In the genomic region with DNA sequence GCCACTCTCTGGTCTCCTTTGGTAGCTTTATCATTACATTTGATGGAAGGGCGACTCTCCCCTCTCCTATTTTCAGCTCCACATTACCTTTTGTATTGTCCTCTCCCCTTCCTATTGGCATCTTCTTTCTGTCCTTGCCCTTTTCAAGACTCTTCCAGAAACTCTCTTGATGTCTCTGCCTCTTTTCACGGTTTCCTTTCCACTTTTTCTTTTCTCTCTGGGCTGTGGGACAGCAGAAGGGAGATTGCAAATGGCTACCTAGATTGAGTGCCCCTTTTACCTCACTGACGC, we compare ENCODE assay signal across 1 cellular context.
TF ChIP-seq lines count a peak whose summit lies in the region.

No MANE protein-coding gene starts in this region.

TF ChIP-seq in H1, 55 proteins besides CTCF, POLR2A, EP300 and RAD21:
- peak; percentile 36 for TF ChIP-seq EZH2 (IDR thresholded peaks at IDR 0.05; ENCODE audit: low read depth, low read length, severe bottlenecking)
- no peak for TF ChIP-seq HDAC6 (IDR thresholded peaks at IDR 0.05; ENCODE audit: low read depth, low read length)
TF ChIP-seq in H1: peak in this region for 1.
